ENCODE assay signal across 24 cellular contexts in genomic region chr1:30125449-30126170, GRCh38.
"Had no signal": no experiment of that assay in that cellular context is flagged by ENCODE, and none has a peak within 500 bp of the region (broad histone marks: within the 10 kb centered on the region; RNA-seq: fewer than 3 reads in every experiment).

No MANE protein-coding gene starts in this region.

- ATAC-seq: effector memory CD8-positive, alpha-beta T cell; left lobe of liver; natural killer cell; pancreas; right lobe of liver; stimulated activated naive CD8-positive, alpha-beta T cell treated with anti-CD3 and anti-CD28 coated beads, Interleukin-15, amount 100 ng/mL, for 72 hours; upper lobe of right lung had no signal

- H3K36me3 ChIP-seq: pancreas, right lobe of liver, suprapubic skin, transverse colon, upper lobe of right lung, uterus had no signal

- H3K27ac ChIP-seq: coronary artery, pancreas, right lobe of liver, suprapubic skin, transverse colon, upper lobe of right lung, uterus had no signal

- H3K27me3 ChIP-seq: pancreas, right lobe of liver, transverse colon, upper lobe of right lung, uterus had no signal

- H3K4me2 ChIP-seq: smooth muscle cell had no signal

- H3K27ac Mint-ChIP-seq: effector memory CD8-positive, alpha-beta T cell; memory B cell; natural killer cell; progenitor cell of endocrine pancreas had no signal

- H3K27me3 Mint-ChIP-seq: stimulated activated naive CD8-positive, alpha-beta T cell treated with anti-CD3 and anti-CD28 coated beads, Interleukin-15, amount 100 ng/mL, for 72 hours had no signal

- H3K9me3 ChIP-seq: pancreas, right lobe of liver, suprapubic skin, transverse colon, upper lobe of right lung, uterus had no signal

- H3K36me3 Mint-ChIP-seq: memory B cell, natural killer cell had no signal

- H3K4me3 Mint-ChIP-seq: effector memory CD8-positive, alpha-beta T cell; memory B cell; natural killer cell; neural crest cell; stimulated activated naive CD8-positive, alpha-beta T cell treated with anti-CD3 and anti-CD28 coated beads, Interleukin-15, amount 100 ng/mL, for 72 hours had no signal

- H3K9me3 Mint-ChIP-seq: effector memory CD8-positive, alpha-beta T cell; memory B cell; natural killer cell; neural crest cell; stimulated activated naive CD8-positive, alpha-beta T cell treated with anti-CD3 and anti-CD28 coated beads, Interleukin-15, amount 100 ng/mL, for 72 hours had no signal

- H3K4me1 Mint-ChIP-seq: memory B cell; neural crest cell; stimulated activated naive CD8-positive, alpha-beta T cell treated with anti-CD3 and anti-CD28 coated beads, Interleukin-15, amount 100 ng/mL, for 72 hours had no signal

- H3K4me1 ChIP-seq: pancreas, right lobe of liver, suprapubic skin, transverse colon, upper lobe of right lung, uterus had no signal

- H3K4me3 ChIP-seq: coronary artery, lung, pancreas, right lobe of liver, smooth muscle cell, suprapubic skin, transverse colon, upper lobe of right lung, uterus had no signal

- DNase-seq: dermis blood vessel endothelial cell; effector memory CD8-positive, alpha-beta T cell; head of caudate nucleus; natural killer cell; nucleus accumbens; pancreas; right lobe of liver; stimulated activated CD4-positive, alpha-beta T cell treated with anti-CD3 and anti-CD28 coated beads, Interleukin-12 subunit alpha, Interleukin-12 subunit beta, amount 100 ng/mL, for 4 hours; stimulated activated CD4-positive, alpha-beta T cell treated with anti-CD3 and anti-CD28 coated beads, Interleukin-1b, Interleukin-23, amount 100 ng/mL, for 48 hours; stimulated activated CD4-positive, alpha-beta T cell treated with anti-CD3 and anti-CD28 coated beads, Interleukin-4, amount 100 ng/mL, for 1 hour; stimulated activated CD8-positive, alpha-beta memory T cell treated with anti-CD3 and anti-CD28 coated beads, Interleukin-4, amount 100 ng/mL, for 48 hours; stimulated activated naive CD4-positive, alpha-beta T cell; stimulated activated naive CD8-positive, alpha-beta T cell treated with anti-CD3 and anti-CD28 coated beads, Interleukin-15, amount 100 ng/mL, for 72 hours; transverse colon; upper lobe of right lung; uterus had no signal
